Comparison of ENCODE assay signal across 18 cellular contexts in the genomic region with DNA sequence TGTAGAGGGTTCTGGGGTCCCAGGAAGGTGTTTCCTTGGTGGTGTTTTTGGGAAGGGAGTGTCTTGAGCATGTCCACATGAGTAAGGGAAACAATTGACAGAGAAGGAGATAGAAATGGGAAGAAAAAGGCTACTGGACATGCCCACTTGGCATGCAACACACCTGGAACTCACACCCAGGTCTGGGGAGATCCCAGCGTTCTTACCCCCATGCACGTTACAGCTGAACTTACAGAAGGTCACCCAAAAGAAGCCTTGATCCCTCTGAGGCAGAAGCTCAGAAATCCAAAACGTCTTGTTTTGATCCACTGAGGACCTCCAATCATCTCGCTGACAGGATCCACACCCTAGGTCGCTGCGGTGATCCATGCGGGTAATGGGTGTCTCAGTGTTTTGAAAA.
"Had no signal": no experiment of that assay in that cellular context is flagged by ENCODE, and none has a peak within 500 bp of the region (broad histone marks: within the 10 kb centered on the region; RNA-seq: fewer than 3 reads in every experiment).

No MANE protein-coding gene starts in this region.

- H3K27me3 ChIP-seq: heart left ventricle, neural progenitor cell, suprapubic skin, upper lobe of left lung, vagina had no signal

- ATAC-seq: heart left ventricle; left colon; left ventricle myocardium superior; naive thymus-derived CD8-positive, alpha-beta T cell; stimulated activated naive CD8-positive, alpha-beta T cell treated with anti-CD3 and anti-CD28 coated beads, Interleukin-15, Interleukin-2, amounts not matched to agents 100 U/mL and 50 U/mL, for 24 hours had no signal

- H3K4me1 ChIP-seq: neural progenitor cell, parathyroid adenoma had no signal

- H3K4me3 ChIP-seq: neural progenitor cell, suprapubic skin, tibial artery had no signal

- H3K9me3 ChIP-seq: prostate gland, suprapubic skin, tibial artery, upper lobe of left lung, vagina had no signal

- H3K9ac ChIP-seq: neural progenitor cell, parathyroid adenoma had no signal

- H3K4me2 ChIP-seq: neural progenitor cell had no signal

- H3K27ac ChIP-seq: neural progenitor cell, parathyroid adenoma, prostate gland, suprapubic skin, tibial artery, upper lobe of left lung, vagina had no signal

- H3K79me2 ChIP-seq: parathyroid adenoma had no signal

- H3K36me3 ChIP-seq: neural progenitor cell, prostate gland, vagina had no signal

- H2AFZ ChIP-seq: neural progenitor cell, parathyroid adenoma had no signal

- DNase-seq: cerebellar nuclear complex; heart left ventricle; hippocampal formation; left colon; left ventricle myocardium superior; naive thymus-derived CD8-positive, alpha-beta T cell; retina; small intestine; stimulated activated CD4-positive, alpha-beta T cell treated with anti-CD3 and anti-CD28 coated beads, Interleukin-12 subunit alpha, Interleukin-12 subunit beta, amount 100 ng/mL, for 4 hours; stimulated activated CD4-positive, alpha-beta T cell treated with anti-CD3 and anti-CD28 coated beads, Interleukin-2, amount 100 ng/mL, for 48 hours; stimulated activated naive CD8-positive, alpha-beta T cell treated with anti-CD3 and anti-CD28 coated beads, Interleukin-15, Interleukin-2, amounts not matched to agents 100 U/mL and 50 U/mL, for 24 hours; tibial artery; upper lobe of left lung had no signal
